ENCODE assay signal across 8 cellular contexts in the genomic region with DNA sequence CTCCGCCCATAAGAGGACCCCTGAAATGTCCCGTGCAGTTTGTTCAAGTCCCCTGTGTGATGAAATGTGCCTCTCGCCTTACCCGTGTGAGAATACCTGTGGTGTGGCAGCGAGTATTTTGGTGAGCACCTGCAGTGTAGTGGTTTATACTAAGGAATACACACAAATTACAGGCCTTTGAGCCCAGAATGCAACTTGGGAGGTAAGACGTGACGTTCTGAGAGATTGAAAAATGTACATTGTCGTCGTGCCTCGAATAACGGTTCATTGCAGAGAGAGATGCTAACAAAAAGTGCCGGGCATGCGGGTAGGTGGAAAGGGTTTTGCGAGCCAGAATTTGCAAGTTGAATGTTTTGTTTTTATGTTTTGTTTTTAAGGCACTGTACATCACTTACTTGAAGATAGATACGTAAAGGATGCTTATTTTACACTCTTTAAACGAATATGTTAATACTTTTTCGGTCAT. TPM values are rescaled to one million over a fixed set of nuclear protein-coding genes. Genes with fewer than 3 reads are reported as not detected.
A peak's percentile ranks its signal among the peaks of the same experiment; 100 is the strongest.
DNase-seq lines count a peak whose midpoint lies in the region; ATAC-seq and TF ChIP-seq lines count a peak whose summit lies in the region.

No MANE protein-coding gene starts in this region.

- H3K4me3 ChIP-seq in right cardiac atrium (ENCODE audit: low read length), result peak overlapping the region; percentile 92

- H3K9me3 ChIP-seq in right cardiac atrium (ENCODE audit: control insufficient read depth, low read length), result no peaks in the 10 kb centered on the region

- no peaks in the 10 kb centered on the region for H3K27me3 ChIP-seq in right cardiac atrium (ENCODE audit: control insufficient read depth, insufficient read depth)

- peak; percentile 11 for ATAC-seq in HG02870 (IDR thresholded peaks at IDR 0.05; ENCODE audit: unreplicated experiment)
- peak; percentile 31; the same call in 2 of the 3 replicates for ATAC-seq in SK-N-SH treated with all-trans-retinoic acid at 6 μM for 48 hours
- ATAC-seq in right cardiac atrium, result no peak
- ATAC-seq in stimulated activated naive CD8-positive, alpha-beta T cell treated with anti-CD3 and anti-CD28 coated beads, Interleukin-15, amount 100 ng/mL, for 72 hours, result peak; percentile 60

- H3K27ac ChIP-seq in right cardiac atrium (ENCODE audit: low read length), result no peak overlapping the region

- H3K4me3 Mint-ChIP-seq in stimulated activated naive CD8-positive, alpha-beta T cell treated with anti-CD3 and anti-CD28 coated beads, Interleukin-15, amount 100 ng/mL, for 72 hours, result peak overlapping the region; percentile 94 to 99

- H3K4me1 Mint-ChIP-seq in stimulated activated naive CD8-positive, alpha-beta T cell treated with anti-CD3 and anti-CD28 coated beads, Interleukin-15, amount 100 ng/mL, for 72 hours, result peaks cover 28% of the 10 kb centered on the region

- peak overlapping the region; percentile 91 to 98 for H3K27ac Mint-ChIP-seq in stimulated activated naive CD8-positive, alpha-beta T cell treated with anti-CD3 and anti-CD28 coated beads, Interleukin-15, amount 100 ng/mL, for 72 hours

- DNase-seq in NCI-H510A treated with DMSO at 0.1 percent for 48 hours (lab: John Stamatoyannopoulos, UW), result peak; percentile 51
- DNase-seq in NCI-H510A (lab: John Stamatoyannopoulos, UW), result no peak
- DNase-seq in right cardiac atrium, result no peak
- no peak for DNase-seq in stimulated activated naive CD8-positive, alpha-beta T cell treated with anti-CD3 and anti-CD28 coated beads, Interleukin-15, amount 100 ng/mL, for 72 hours
- DNase-seq in activated CD8-positive, alpha-beta memory T cell treated with anti-CD3 and anti-CD28 coated beads, Interleukin-2, amount 50 U/mL, for 48 hours, result no peak
- DNase-seq in kidney glomerular epithelial cell (lab: John Stamatoyannopoulos, UW), result no peak

- H3K27me3 Mint-ChIP-seq in stimulated activated naive CD8-positive, alpha-beta T cell treated with anti-CD3 and anti-CD28 coated beads, Interleukin-15, amount 100 ng/mL, for 72 hours, result peaks cover 16% of the 10 kb centered on the region

- H3K4me1 ChIP-seq in right cardiac atrium (ENCODE audit: control insufficient read depth, insufficient read depth, low read length), result no peaks in the 10 kb centered on the region

- 13% methylated on average over 17 of the region's 17 CpGs for WGBS in right cardiac atrium

- no peaks in the 10 kb centered on the region for H3K9me3 Mint-ChIP-seq in stimulated activated naive CD8-positive, alpha-beta T cell treated with anti-CD3 and anti-CD28 coated beads, Interleukin-15, amount 100 ng/mL, for 72 hours

- intact Hi-C loops in right cardiac atrium (cut with DNase I), result loop anchor here in 1 of 4 donors (10.0 kb wide), 1 partner anchor 51 kb away; no protein-coding TSS in a partner anchor

TF ChIP-seq in SK-N-SH treated with all-trans-retinoic acid at 6 μM for 48 hours, 23 proteins besides CTCF, POLR2A, EP300 and RAD21:
- TF ChIP-seq POU6F1 (CRISPR knock-in tag; IDR thresholded peaks at IDR 0.05; ENCODE audit: borderline replicate concordance, low read depth) (no peak), SNAI2 (CRISPR knock-in tag; IDR thresholded peaks at IDR 0.05) (0 out of 2 replicates have a peak, but pooled peaks have one; percentile 47)
TF ChIP-seq in SK-N-SH treated with all-trans-retinoic acid at 6 μM for 48 hours: peak in this region for 1.

RNA-seq across cellular contexts. Expression of gene RBBP8, which starts 0.9 kb away (rescaled TPM):
- total RNA-seq in right cardiac atrium, result 1 to 10 TPM; 6.3 to 9.7 (median 6.7) TPM
- polyA plus RNA-seq in right cardiac atrium, result 6.6 TPM

Comparison
In these comparisons a context has a peak if more than half of its experiments do, and no peak if none do; other contexts are left out.
1. ATAC-seq: peak in HG02870 (single experiment), SK-N-SH treated with all-trans-retinoic acid at 6 μM for 48 hours (single experiment) and stimulated activated naive CD8-positive, alpha-beta T cell treated with anti-CD3 and anti-CD28 coated beads, Interleukin-15, amount 100 ng/mL, for 72 hours (single experiment); none in right cardiac atrium (0 of 2).